12 cellular contexts compared by ENCODE assay signal in genomic region chr5:55218966-55219365, GRCh38. TPM values are rescaled to one million over a fixed set of nuclear protein-coding genes. Genes with fewer than 3 reads are reported as not detected.
A peak's percentile ranks its signal among the peaks of the same experiment; 100 is the strongest.
DNase-seq lines count a peak whose midpoint lies in the region; ATAC-seq and TF ChIP-seq lines count a peak whose summit lies in the region.
"Had no signal": no experiment of that assay in that cellular context is flagged by ENCODE, and none has a peak within 500 bp of the region (broad histone marks: within the 10 kb centered on the region; RNA-seq: fewer than 3 reads in every experiment).

No MANE protein-coding gene starts in this region.

- no peak for TF ChIP-seq POLR2A in lower leg skin (IDR thresholded peaks at IDR 0.05)

- ATAC-seq in PC-3 (no peak), left lobe of liver (peak; percentile 63), GM21717 (IDR thresholded peaks at IDR 0.05; ENCODE audit: unreplicated experiment) (no peak), HG02884 (IDR thresholded peaks at IDR 0.05; ENCODE audit: unreplicated experiment) (no peak), HG02840 (IDR thresholded peaks at IDR 0.05; ENCODE audit: low FRiP score, unreplicated experiment) (no peak)
- ATAC-seq: activated T-cell treated with anti-CD3 and anti-CD28 coated beads, Interleukin-2, amount 50 U/mL, for 72 hours had no signal

- H4K20me1 ChIP-seq in PC-3 (ENCODE audit: low read length) = no peaks in the 10 kb centered on the region

- BruUV-seq in PC-3 (replicated peaks; lab: Mats Ljungman, UMichigan) = no TSS peak

- no peak overlapping the region for H3K9ac ChIP-seq in PC-3 (ENCODE audit: low read length)

- H3K4me1 ChIP-seq in PC-3 (ENCODE audit: insufficient read depth, low read length) = peaks cover 14% of the 10 kb centered on the region

- intact Hi-C loops in PC-3 (cut with micrococcal nuclease) = no loop called here
- intact Hi-C loops in lower leg skin (cut with DNase I; ENCODE audit: low total_unique reads) = no loop called here

- H3K4me3 ChIP-seq in PC-3 (ENCODE audit: low read length) = no peak overlapping the region
- H3K4me3 ChIP-seq in lower leg skin (ENCODE audit: low read depth, poor library complexity, severe bottlenecking) = no peak overlapping the region

- 27 to 41% methylated on average over 4 of the region's 4 CpGs for WGBS in lower leg skin, 2 donors

- no peak overlapping the region for H2AFZ ChIP-seq in PC-3 (ENCODE audit: low read length)

- no peak overlapping the region for H3K27ac ChIP-seq in PC-3 (ENCODE audit: low read length)

- no peaks in the 10 kb centered on the region for H3F3A ChIP-seq in PC-3 (ENCODE audit: low read length, unreplicated experiment)

- peak; percentile 86 for DNase-seq in DMS153 (lab: John Stamatoyannopoulos, UW)
- DNase-seq in NCI-H1105 treated with DMSO at 0.1 percent for 48 hours (lab: John Stamatoyannopoulos, UW) = peak; percentile 77
- DNase-seq in PC-3 = peak; percentile 79
- DNase-seq in left lobe of liver (ENCODE audit: low spot score) = peak; percentile 74
- no peak for DNase-seq in lower leg skin (ENCODE audit: low spot score in 2 of 2)
- DNase-seq: activated T-cell treated with anti-CD3 and anti-CD28 coated beads, Interleukin-2, amount 50 U/mL, for 72 hours; KBM-7; occipital lobe had no signal

- CTCF ChIA-PET in PC-3 (lab: Charles Lee) = interaction anchor here (0.5 to 0.6 kb wide), 2 partner anchors 31 to 47 kb away, joined by 3 read pairs; no protein-coding TSS in a partner anchor

- POLR2A ChIA-PET in PC-3 (lab: Charles Lee; ENCODE audit: unreplicated experiment) = interaction anchor here (0.5 kb wide), 1 partner anchor 32 kb away, joined by 10 read pairs; no protein-coding TSS in a partner anchor

- H3K36me3 ChIP-seq in PC-3 (ENCODE audit: low read depth, low read length) = no peaks in the 10 kb centered on the region

- H3K27me3 ChIP-seq in PC-3 (ENCODE audit: low read length) = no peaks in the 10 kb centered on the region

- no peaks in the 10 kb centered on the region for H3K9me2 ChIP-seq in PC-3 (replicated peaks; ENCODE audit: low read length)

- H3K79me2 ChIP-seq in PC-3 (ENCODE audit: low read length) = no peaks in the 10 kb centered on the region

- no peak for TF ChIP-seq CTCF in PC-3 (conservative IDR thresholded peaks at IDR 0.05; ENCODE audit: low read depth, low read length)
- no peak for TF ChIP-seq CTCF in lower leg skin (IDR thresholded peaks at IDR 0.05)

- H3K9me3 ChIP-seq in PC-3 (ENCODE audit: low read length) = no peaks in the 10 kb centered on the region

- H3K4me2 ChIP-seq in PC-3 (ENCODE audit: low read length) = peak overlapping the region; percentile 69

RNA-seq across cellular contexts. Expression of gene MCIDAS, which starts 8.1 kb away (rescaled TPM):
- total RNA-seq in PC-3 (2014; rRNA removed) (1.6 and 3.3 TPM in 2 replicates), left lobe of liver (not detected), lower leg skin (not detected)
- total RNA-seq: lung microvascular endothelial cell, occipital lobe had no signal

RNA-seq across cellular contexts. Expression of gene CCNO, which starts 14.4 kb away (rescaled TPM):
- total RNA-seq in PC-3 (2014; rRNA removed) (3.4 and 5.3 TPM in 2 replicates), left lobe of liver (not detected), lower leg skin (1 to 10 TPM; 1.3 to 6.2 (median 3.9) TPM)
- total RNA-seq: lung microvascular endothelial cell had no signal

RNA-seq across cellular contexts. Expression of gene CDC20B, which starts 46.0 kb away (rescaled TPM):
- total RNA-seq in PC-3 (2014; rRNA removed) (not detected in 2 replicates), left lobe of liver (not detected), lower leg skin (not detected)

RNA-seq across cellular contexts. Expression of gene GPX8, which starts 59.0 kb away (rescaled TPM):
- 13.0 and 18.3 TPM in 2 replicates for total RNA-seq in PC-3 (2014; rRNA removed)
- total RNA-seq in left lobe of liver = 0.86 TPM
- 1 to 10 TPM; 1.6 to 8.1 (median 4.6) TPM for total RNA-seq in lower leg skin
- total RNA-seq: activated T-cell treated with anti-CD3 and anti-CD28 coated beads, Interleukin-2, amount 50 U/mL, for 72 hours had no signal

Comparison
In these comparisons a context has a peak if more than half of its experiments do, and no peak if none do; other contexts are left out.
1. DNase-seq: peak in DMS153 (single experiment), NCI-H1105 treated with DMSO at 0.1 percent for 48 hours (single experiment), PC-3 (single experiment) and left lobe of liver (single experiment); none in lower leg skin (0 of 2).